In the genomic region with DNA sequence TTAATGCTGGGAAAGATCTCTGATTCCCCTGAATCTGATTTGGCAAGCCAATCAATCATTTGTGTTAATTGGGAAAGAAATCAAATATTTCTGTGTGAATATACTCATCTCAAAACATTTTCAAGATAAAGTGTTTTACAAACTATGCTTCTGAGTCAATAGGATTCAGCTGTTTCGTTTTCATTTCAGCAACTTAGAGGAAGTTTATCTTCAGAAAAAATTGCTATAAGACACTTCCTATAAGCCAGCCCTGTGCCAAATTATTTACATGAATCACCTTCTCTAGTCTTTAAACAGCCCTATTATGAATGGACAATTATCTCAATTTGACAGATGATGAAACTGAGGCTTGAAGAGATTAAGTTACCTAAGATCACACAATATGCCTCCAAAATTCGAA, we compare ENCODE assay signal across 7 cellular contexts. TPM values are rescaled to one million over a fixed set of nuclear protein-coding genes. Genes with fewer than 3 reads are reported as not detected.
DNase-seq lines count a peak whose midpoint lies in the region; ATAC-seq lines count a peak whose summit lies in the region.
"Had no signal": no experiment of that assay in that cellular context is flagged by ENCODE, and none has a peak within 500 bp of the region (broad histone marks: within the 10 kb centered on the region; RNA-seq: fewer than 3 reads in every experiment).

No MANE protein-coding gene starts in this region.

- ATAC-seq in GM19395 (IDR thresholded peaks at IDR 0.05; ENCODE audit: unreplicated experiment) (peak; percentile 73), GM21367 (IDR thresholded peaks at IDR 0.05; ENCODE audit: unreplicated experiment) (no peak)

- peaks cover 5% of the 10 kb centered on the region for H3K27me3 ChIP-seq in mononuclear cell (ENCODE audit: insufficient read depth, low read length)

- no peaks in the 10 kb centered on the region for H3K9me3 ChIP-seq in mononuclear cell (ENCODE audit: low read depth, low read length)

- DNase-seq in MV-4-11 (lab: John Stamatoyannopoulos, UW), result peak; percentile 59
- no peak for DNase-seq in cerebellar nuclear complex (lab: John Stamatoyannopoulos, UW)
- DNase-seq: activated CD4-positive, alpha-beta T cell treated with anti-CD3 and anti-CD28 coated beads for 1 hour; NCI-H510A had no signal

- peak overlapping the region; percentile 26 for H3K4me3 ChIP-seq in mononuclear cell (ENCODE audit: low read length)

- H3K4me1 ChIP-seq in mononuclear cell (ENCODE audit: insufficient read depth, low read length), result peaks cover 17% of the 10 kb centered on the region

RNA-seq across cellular contexts. Expression of a gene that starts 10.9 kb away (rescaled TPM):
- not detected for total RNA-seq in mononuclear cell

RNA-seq across cellular contexts. Expression of a gene that starts 19.6 kb away (rescaled TPM):
- not detected for total RNA-seq in mononuclear cell

RNA-seq across cellular contexts. Expression of a gene that starts 48.4 kb away (rescaled TPM):
- not detected for total RNA-seq in mononuclear cell

RNA-seq across cellular contexts. Expression of a gene that starts 52.6 kb away (rescaled TPM):
- total RNA-seq in mononuclear cell, result 0.73 TPM

RNA-seq across cellular contexts. Expression of a gene that starts 59.5 kb away (rescaled TPM):
- total RNA-seq in mononuclear cell, result 16.8 TPM
